ENCODE assay signal across 10 cellular contexts in the genomic region with DNA sequence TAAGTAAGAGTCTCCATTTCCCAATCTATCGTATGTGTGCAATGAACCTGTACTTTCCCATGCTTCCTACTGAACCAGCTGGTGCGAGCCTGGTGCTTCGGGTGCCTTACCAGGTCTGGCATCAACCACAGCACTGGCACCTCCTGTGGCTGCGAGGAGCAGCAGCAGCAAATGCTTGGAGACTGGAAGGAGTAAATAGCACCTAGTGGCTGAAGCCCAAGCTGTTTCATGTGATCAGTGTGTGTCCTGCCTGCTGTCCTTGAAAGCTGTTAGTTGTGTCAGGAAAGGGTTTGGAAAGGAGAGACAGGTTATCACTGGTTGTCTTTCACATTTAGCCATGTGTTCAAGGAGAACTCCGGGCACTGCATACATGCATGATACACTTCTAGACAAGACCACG. TPM values are rescaled to one million over a fixed set of nuclear protein-coding genes. Genes with fewer than 3 reads are reported as not detected.
A peak's percentile ranks its signal among the peaks of the same experiment; 100 is the strongest.
DNase-seq lines count a peak whose midpoint lies in the region; ATAC-seq and TF ChIP-seq lines count a peak whose summit lies in the region.
"Had no signal": no experiment of that assay in that cellular context is flagged by ENCODE, and none has a peak within 500 bp of the region (broad histone marks: within the 10 kb centered on the region; RNA-seq: fewer than 3 reads in every experiment).

No MANE protein-coding gene starts in this region.

- no peak for TF ChIP-seq CTCF in WTC11 (IDR thresholded peaks at IDR 0.05)
- TF ChIP-seq CTCF in uterus (IDR thresholded peaks at IDR 0.05): no peak

- intact Hi-C loops in uterus (cut with DNase I; ENCODE audit: low total_unique reads): no loop called here

- H3K4me1 Mint-ChIP-seq in WTC11: peaks cover 61% of the 10 kb centered on the region
- no peaks in the 10 kb centered on the region for H3K4me1 Mint-ChIP-seq in activated T-helper 17 cell treated with anti-CD3 and anti-CD28 coated beads, Interleukin-2, amount 50 U/mL, for 72 hours

- H3K4me1 ChIP-seq in uterus: peaks cover 0 to 6% of the 10 kb centered on the region in 2 donors

- no peaks in the 10 kb centered on the region for H3K36me3 ChIP-seq in uterus

- H3K27me3 ChIP-seq in uterus: no peaks in the 10 kb centered on the region

- H3K9me3 ChIP-seq in uterus: no peaks in the 10 kb centered on the region

- no peaks in the 10 kb centered on the region for H3K36me3 Mint-ChIP-seq in WTC11
- H3K36me3 Mint-ChIP-seq in activated T-helper 17 cell treated with anti-CD3 and anti-CD28 coated beads, Interleukin-2, amount 50 U/mL, for 72 hours (ENCODE audit: low read depth): no peaks in the 10 kb centered on the region
- H3K36me3 Mint-ChIP-seq: brain had no signal

- ATAC-seq in WTC11: peak; percentile 91
- ATAC-seq in GM21447 (IDR thresholded peaks at IDR 0.05; ENCODE audit: unreplicated experiment): no peak
- ATAC-seq in activated T-helper 17 cell treated with anti-CD3 and anti-CD28 coated beads, Interleukin-2, amount 50 U/mL, for 72 hours (replicated peaks): no peak

- no peak overlapping the region for H3K4me3 Mint-ChIP-seq in WTC11
- H3K4me3 Mint-ChIP-seq in activated T-helper 17 cell treated with anti-CD3 and anti-CD28 coated beads, Interleukin-2, amount 50 U/mL, for 72 hours: no peak overlapping the region
- H3K4me3 Mint-ChIP-seq: brain had no signal

- no peak overlapping the region for H3K27ac ChIP-seq in uterus

- TF ChIP-seq POLR2A in uterus (IDR thresholded peaks at IDR 0.05): no peak

- DNase-seq in COLO668 (lab: John Stamatoyannopoulos, UW; ENCODE audit: unreplicated experiment) (peak; percentile 11), LHCN-M2 (ENCODE audit: low read depth) (peak; percentile 29), WTC11 (ENCODE audit: low spot score) (peak; percentile 56), kidney glomerular epithelial cell (lab: John Stamatoyannopoulos, UW) (peak; percentile 21), uterus (no peak), dedifferentiated amniotic fluid mesenchymal stem cell (ENCODE audit: extremely low spot score) (no peak)
- DNase-seq: NCI-H187 treated with DMSO at 0.1 percent for 48 hours had no signal

- H3K27me3 Mint-ChIP-seq in WTC11 (ENCODE audit: low read depth): no peaks in the 10 kb centered on the region; the same call in 1 of the 2 replicates
- peaks cover 24% of the 10 kb centered on the region for H3K27me3 Mint-ChIP-seq in activated T-helper 17 cell treated with anti-CD3 and anti-CD28 coated beads, Interleukin-2, amount 50 U/mL, for 72 hours
- H3K27me3 Mint-ChIP-seq: brain had no signal

- H3K9me3 Mint-ChIP-seq in WTC11: no peaks in the 10 kb centered on the region
- no peaks in the 10 kb centered on the region for H3K9me3 Mint-ChIP-seq in activated T-helper 17 cell treated with anti-CD3 and anti-CD28 coated beads, Interleukin-2, amount 50 U/mL, for 72 hours
- H3K9me3 Mint-ChIP-seq: brain had no signal

- POLR2A ChIA-PET in WTC11 (lab: Charles Lee): no interaction called here

- no peak overlapping the region for H3K27ac Mint-ChIP-seq in WTC11
- no peak overlapping the region for H3K27ac Mint-ChIP-seq in activated T-helper 17 cell treated with anti-CD3 and anti-CD28 coated beads, Interleukin-2, amount 50 U/mL, for 72 hours
- H3K27ac Mint-ChIP-seq: brain had no signal

- no peak overlapping the region for H3K4me3 ChIP-seq in uterus

- CTCF ChIA-PET in WTC11 (lab: Charles Lee): interaction anchor here (0.6 to 2.6 kb wide), 17 partner anchors 9 to 455 kb away, joined by 3 to 18 read pairs (median 5); a partner anchor contains a TSS

TF ChIP-seq in WTC11, 78 proteins besides CTCF, POLR2A, EP300 and RAD21:
- TF ChIP-seq, protein P1, sequence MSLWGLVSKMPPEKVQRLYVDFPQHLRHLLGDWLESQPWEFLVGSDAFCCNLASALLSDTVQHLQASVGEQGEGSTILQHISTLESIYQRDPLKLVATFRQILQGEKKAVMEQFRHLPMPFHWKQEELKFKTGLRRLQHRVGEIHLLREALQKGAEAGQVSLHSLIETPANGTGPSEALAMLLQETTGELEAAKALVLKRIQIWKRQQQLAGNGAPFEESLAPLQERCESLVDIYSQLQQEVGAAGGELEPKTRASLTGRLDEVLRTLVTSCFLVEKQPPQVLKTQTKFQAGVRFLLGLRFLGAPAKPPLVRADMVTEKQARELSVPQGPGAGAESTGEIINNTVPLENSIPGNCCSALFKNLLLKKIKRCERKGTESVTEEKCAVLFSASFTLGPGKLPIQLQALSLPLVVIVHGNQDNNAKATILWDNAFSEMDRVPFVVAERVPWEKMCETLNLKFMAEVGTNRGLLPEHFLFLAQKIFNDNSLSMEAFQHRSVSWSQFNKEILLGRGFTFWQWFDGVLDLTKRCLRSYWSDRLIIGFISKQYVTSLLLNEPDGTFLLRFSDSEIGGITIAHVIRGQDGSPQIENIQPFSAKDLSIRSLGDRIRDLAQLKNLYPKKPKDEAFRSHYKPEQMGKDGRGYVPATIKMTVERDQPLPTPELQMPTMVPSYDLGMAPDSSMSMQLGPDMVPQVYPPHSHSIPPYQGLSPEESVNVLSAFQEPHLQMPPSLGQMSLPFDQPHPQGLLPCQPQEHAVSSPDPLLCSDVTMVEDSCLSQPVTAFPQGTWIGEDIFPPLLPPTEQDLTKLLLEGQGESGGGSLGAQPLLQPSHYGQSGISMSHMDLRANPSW (CRISPR knock-in tag; conservative IDR thresholded peaks at IDR 0.05; ENCODE audit: low read depth): no peak
- TF ChIP-seq, protein P2, sequence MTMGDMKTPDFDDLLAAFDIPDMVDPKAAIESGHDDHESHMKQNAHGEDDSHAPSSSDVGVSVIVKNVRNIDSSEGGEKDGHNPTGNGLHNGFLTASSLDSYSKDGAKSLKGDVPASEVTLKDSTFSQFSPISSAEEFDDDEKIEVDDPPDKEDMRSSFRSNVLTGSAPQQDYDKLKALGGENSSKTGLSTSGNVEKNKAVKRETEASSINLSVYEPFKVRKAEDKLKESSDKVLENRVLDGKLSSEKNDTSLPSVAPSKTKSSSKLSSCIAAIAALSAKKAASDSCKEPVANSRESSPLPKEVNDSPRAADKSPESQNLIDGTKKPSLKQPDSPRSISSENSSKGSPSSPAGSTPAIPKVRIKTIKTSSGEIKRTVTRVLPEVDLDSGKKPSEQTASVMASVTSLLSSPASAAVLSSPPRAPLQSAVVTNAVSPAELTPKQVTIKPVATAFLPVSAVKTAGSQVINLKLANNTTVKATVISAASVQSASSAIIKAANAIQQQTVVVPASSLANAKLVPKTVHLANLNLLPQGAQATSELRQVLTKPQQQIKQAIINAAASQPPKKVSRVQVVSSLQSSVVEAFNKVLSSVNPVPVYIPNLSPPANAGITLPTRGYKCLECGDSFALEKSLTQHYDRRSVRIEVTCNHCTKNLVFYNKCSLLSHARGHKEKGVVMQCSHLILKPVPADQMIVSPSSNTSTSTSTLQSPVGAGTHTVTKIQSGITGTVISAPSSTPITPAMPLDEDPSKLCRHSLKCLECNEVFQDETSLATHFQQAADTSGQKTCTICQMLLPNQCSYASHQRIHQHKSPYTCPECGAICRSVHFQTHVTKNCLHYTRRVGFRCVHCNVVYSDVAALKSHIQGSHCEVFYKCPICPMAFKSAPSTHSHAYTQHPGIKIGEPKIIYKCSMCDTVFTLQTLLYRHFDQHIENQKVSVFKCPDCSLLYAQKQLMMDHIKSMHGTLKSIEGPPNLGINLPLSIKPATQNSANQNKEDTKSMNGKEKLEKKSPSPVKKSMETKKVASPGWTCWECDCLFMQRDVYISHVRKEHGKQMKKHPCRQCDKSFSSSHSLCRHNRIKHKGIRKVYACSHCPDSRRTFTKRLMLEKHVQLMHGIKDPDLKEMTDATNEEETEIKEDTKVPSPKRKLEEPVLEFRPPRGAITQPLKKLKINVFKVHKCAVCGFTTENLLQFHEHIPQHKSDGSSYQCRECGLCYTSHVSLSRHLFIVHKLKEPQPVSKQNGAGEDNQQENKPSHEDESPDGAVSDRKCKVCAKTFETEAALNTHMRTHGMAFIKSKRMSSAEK (CRISPR knock-in tag; IDR thresholded peaks at IDR 0.05; ENCODE audit: borderline replicate concordance): no peak
- TF ChIP-seq GABPB1 (CRISPR knock-in tag; IDR thresholded peaks at IDR 0.05) (peak; percentile 49; the same call in 1 of the 2 replicates), KAT7 (CRISPR knock-in tag; IDR thresholded peaks at IDR 0.05; ENCODE audit: borderline replicate concordance) (no peak)
TF ChIP-seq in WTC11: peak in this region for 1.

RNA-seq across cellular contexts. Expression of a gene that starts 31.8 kb away (rescaled TPM):
- total RNA-seq in LHCN-M2 (2014; rRNA removed) (0.75 and 4.9 TPM in 2 replicates), WTC11 (2021) (13.5 to 13.7 TPM (median 13.7 TPM) in 3 replicates), uterus (10 to 100 TPM in 2 of 4 donors, 1 to 10 TPM in 2; 5.3 to 27.4 (median 9.1) TPM)
- polyA plus RNA-seq in LHCN-M2 (2012): 0.60 TPM
- under 1 TPM in 1 of 2 donors, not detected in 1; 0.74 TPM for total RNA-seq in activated T-helper 17 cell treated with anti-CD3 and anti-CD28 coated beads, Interleukin-2, amount 50 U/mL, for 72 hours

Comparison
In these comparisons a context has a peak if more than half of its experiments do, and no peak if none do; other contexts are left out.
1. DNase-seq: peak in COLO668 (single experiment), LHCN-M2 (single experiment), WTC11 (single experiment) and kidney glomerular epithelial cell (single experiment); none in uterus (0 of 2) and dedifferentiated amniotic fluid mesenchymal stem cell (single experiment).